ENCODE assay signal across 8 cellular contexts in genomic region chr18:50307400-50307737, GRCh38.
DNase-seq lines count a peak whose midpoint lies in the region; ATAC-seq and TF ChIP-seq lines count a peak whose summit lies in the region.

No MANE protein-coding gene starts in this region.

- peak overlapping the region; percentile 85 for H3K27ac ChIP-seq in HL-60 (replicated peaks)
- peak overlapping the region; percentile 49 for H3K27ac ChIP-seq in caudate nucleus (ENCODE audit: low read depth, low read length)
- no peak overlapping the region for H3K27ac ChIP-seq in muscle layer of colon (ENCODE audit: low read depth, low read length)

- TF ChIP-seq CTCF in AG09309 (IDR thresholded peaks at IDR 0.05; ENCODE audit: control insufficient read depth, insufficient read depth, low read depth, low read length, missing control alignments): no peak
- TF ChIP-seq CTCF in HL-60 (IDR thresholded peaks at IDR 0.05; ENCODE audit: insufficient read depth, low read length): no peak

- no peaks in the 10 kb centered on the region for H3K9me3 ChIP-seq in muscle layer of colon (ENCODE audit: low read length)

- ATAC-seq in GM21360 (IDR thresholded peaks at IDR 0.05; ENCODE audit: unreplicated experiment): no peak
- no peak for ATAC-seq in HG03196 (IDR thresholded peaks at IDR 0.05; ENCODE audit: unreplicated experiment)
- no peak for ATAC-seq in GM21447 (IDR thresholded peaks at IDR 0.05; ENCODE audit: unreplicated experiment)

- no peaks in the 10 kb centered on the region for H3K36me3 ChIP-seq in muscle layer of colon (ENCODE audit: insufficient read depth, low read length)

- peak overlapping the region; percentile 52 for H3K4me3 ChIP-seq in AG09309 (ENCODE audit: control insufficient read depth, low read depth, low read length)
- peak overlapping the region; percentile 45 for H3K4me3 ChIP-seq in HL-60 (replicated peaks; ENCODE audit: insufficient read depth, low read length)
- peak overlapping the region; percentile 37 to 61 for H3K4me3 ChIP-seq in muscle layer of colon (ENCODE audit: low read depth in 1 of 2, low read length in 2 of 2)

- peaks cover 6% of the 10 kb centered on the region for H3K4me1 ChIP-seq in muscle layer of colon (ENCODE audit: insufficient read depth, low read length)

- H3K9ac ChIP-seq in muscle layer of colon (ENCODE audit: low read length): no peak overlapping the region

- no peak for DNase-seq in AG09309 (ENCODE audit: low read depth)
- no peak for DNase-seq in HL-60 (ENCODE audit: low read depth in 1 of 2, low spot score in 1 of 2)
- no peak for DNase-seq in caudate nucleus (lab: John Stamatoyannopoulos, UW)
- no peak for DNase-seq in NCI-H510A (lab: John Stamatoyannopoulos, UW)

- H3K27me3 ChIP-seq in HL-60 (ENCODE audit: insufficient read depth, poor library complexity, severe bottlenecking): no peaks in the 10 kb centered on the region
- H3K27me3 ChIP-seq in muscle layer of colon (ENCODE audit: control insufficient read depth in 1 of 2, insufficient read depth in 2 of 2, low read length in 2 of 2): no peaks in the 10 kb centered on the region
